In genomic region chr16:74605746-74606520, GRCh38 we compare ENCODE assay signal across 8 cellular contexts. TPM values are rescaled to one million over a fixed set of nuclear protein-coding genes. Genes with fewer than 3 reads are reported as not detected.
A peak's percentile ranks its signal among the peaks of the same experiment; 100 is the strongest.
DNase-seq lines count a peak whose midpoint lies in the region; ATAC-seq, FAIRE-seq and TF ChIP-seq lines count a peak whose summit lies in the region.

No MANE protein-coding gene starts in this region.

- TF ChIP-seq EP300 in K562 (IDR thresholded peaks at IDR 0.05; ENCODE audit: low read length) = no peak
- no peak for TF ChIP-seq EP300 in suprapubic skin (IDR thresholded peaks at IDR 0.05)

- BruUV-seq in K562 (replicated peaks; lab: Mats Ljungman, UMichigan) = TSS peak; percentile 55

- POLR2A ChIA-PET in K562 (lab: Yijun Ruan, JAX) = interaction anchor here (0.6 to 2.6 kb wide), 8 partner anchors 11 to 309 kb away, joined by 3 to 22 read pairs (median 4); partner anchors contain the start of gene PSMD7

- H3K27ac ChIP-seq in K562 (ENCODE audit: extremely low read depth, low read depth, low read length) = peak overlapping the region; percentile 93
- H3K27ac ChIP-seq in left lung = peak overlapping the region; percentile 95 to 97
- peak overlapping the region; percentile 96 for H3K27ac ChIP-seq in suprapubic skin

- in situ Hi-C loops in K562 (cut with MboI) = no loop called here

- peaks cover 10 to 22% of the 10 kb centered on the region in 2 experiments for H3K4me1 ChIP-seq in K562 (replicated peaks in 1 of 2; ENCODE audit: control insufficient read depth in 2 of 2, insufficient read depth in 2 of 2, low read length in 2 of 2)
- peaks cover 28 to 59% of the 10 kb centered on the region in 2 donors for H3K4me1 ChIP-seq in left lung
- peaks cover 39% of the 10 kb centered on the region for H3K4me1 ChIP-seq in suprapubic skin

- no peak for TF ChIP-seq RAD21 in K562 (CRISPR knock-in tag; conservative IDR thresholded peaks at IDR 0.05 in 1 of 2, IDR thresholded peaks at IDR 0.05 in 1 of 2)

- H3K4me3 ChIP-seq in K562 = peak overlapping the region; percentile 99
- H3K4me3 ChIP-seq in left lung = peak overlapping the region; percentile 95 to 97
- peak overlapping the region; percentile 97 for H3K4me3 ChIP-seq in suprapubic skin

- TF ChIP-seq CTCF in K562 (IDR thresholded peaks at IDR 0.05 in 2 of 3, conservative IDR thresholded peaks at IDR 0.05 in 1 of 3; ENCODE audit: insufficient read depth in 2 of 3, low read depth in 1 of 3, low read length in 3 of 3) = no peak
- no peak for TF ChIP-seq CTCF in left lung (IDR thresholded peaks at IDR 0.05)
- TF ChIP-seq CTCF in suprapubic skin (IDR thresholded peaks at IDR 0.05) = no peak

- 0 out of 2 replicates have a peak, but pooled peaks cover 4% of the 10 kb centered on the region for H4K20me1 ChIP-seq in K562 (replicated peaks; ENCODE audit: control insufficient read depth, insufficient read depth, low read length)

- peak overlapping the region; percentile 85 to 98 for H3K9ac ChIP-seq in K562 (ENCODE audit: insufficient read depth in 1 of 2, low read depth in 2 of 2, low read length in 2 of 2)

- WGBS in K562 (ENCODE audit: insufficient coverage, low coverage, missing lambda C conversion rate) = 1% methylated on average over 16 of the region's 17 CpGs
- 3% methylated on average over 17 of the region's 17 CpGs for WGBS in suprapubic skin

- H3K27me3 ChIP-seq in K562 (ENCODE audit: control insufficient read depth in 2 of 2, insufficient read depth in 2 of 2, low read length in 2 of 2) = no peaks in the 10 kb centered on the region
- no peaks in the 10 kb centered on the region for H3K27me3 ChIP-seq in left lung
- H3K27me3 ChIP-seq in suprapubic skin = no peaks in the 10 kb centered on the region

- TF ChIP-seq POLR2A in K562 (conservative IDR thresholded peaks at IDR 0.05) (no peak), suprapubic skin (IDR thresholded peaks at IDR 0.05) (no peak)

- H2AFZ ChIP-seq in K562 (ENCODE audit: low read depth, low read length) = peak overlapping the region; percentile 97

- ATAC-seq in HG03460 (IDR thresholded peaks at IDR 0.05; ENCODE audit: unreplicated experiment) (peak; percentile 7), K562 (peak; percentile 44), left lung (peak; percentile 15), HG03565 (IDR thresholded peaks at IDR 0.05; ENCODE audit: unreplicated experiment) (no peak)

- peaks cover 59% of the 10 kb centered on the region for H3K79me2 ChIP-seq in K562 (ENCODE audit: control insufficient read depth, insufficient read depth, low read length)

- peak; percentile 53 for DNase-seq in ELR (ENCODE audit: low read depth)
- peak in 1 of 4 experiments; percentile 44 for DNase-seq in K562 (ENCODE audit: extremely low read depth in 1 of 4, low spot score in 3 of 4)
- no peak for DNase-seq in left lung
- DNase-seq in suprapubic skin (ENCODE audit: low spot score in 2 of 2) = no peak
- DNase-seq in urothelium cell line (ENCODE audit: low spot score) = no peak
- no peak for DNase-seq in NCI-H345 (lab: John Stamatoyannopoulos, UW)

- H3K36me3 ChIP-seq in K562 (ENCODE audit: control insufficient read depth, insufficient read depth, low read length) (no peaks in the 10 kb centered on the region), left lung (no peaks in the 10 kb centered on the region), suprapubic skin (no peaks in the 10 kb centered on the region)

- CTCF ChIA-PET in K562 (lab: Yijun Ruan, JAX; ENCODE audit: low intra/inter-chr PET ratio) = no interaction called here

- FAIRE-seq in K562 (lab: Jason Lieb, UNC) (peak; percentile 51), urothelium cell line (lab: Jason Lieb, UNC) (no peak)

- no peaks in the 10 kb centered on the region for H3K9me1 ChIP-seq in K562 (ENCODE audit: control insufficient read depth, insufficient read depth, low read length)

- intact Hi-C loops in K562 (cut with micrococcal nuclease) (no loop called here), left lung (cut with DNase I) (no loop called here)

- H3K4me2 ChIP-seq in K562 (ENCODE audit: insufficient read depth, low read length) = peak overlapping the region; percentile 90

- H3K9me3 ChIP-seq in K562 (replicated peaks; ENCODE audit: control insufficient read depth, insufficient read depth, low read depth, low read length) (no peaks in the 10 kb centered on the region), left lung (no peaks in the 10 kb centered on the region), suprapubic skin (no peaks in the 10 kb centered on the region)

TF ChIP-seq in K562, 482 proteins besides CTCF, POLR2A, EP300 and RAD21 (continues in another document):
- TF ChIP-seq HMBOX1 (IDR thresholded peaks at IDR 0.05) (0 out of 2 replicates have a peak, but pooled peaks have one; percentile 7), CHCHD3 (CRISPR knock-in tag; IDR thresholded peaks at IDR 0.05) (no peak), SRF (CRISPR knock-in tag; IDR thresholded peaks at IDR 0.05) (0 out of 4 replicates have a peak, but pooled peaks of 1 of the 2 experiments have one; percentile 14), MEIS2 (IDR thresholded peaks at IDR 0.05; ENCODE audit: partially characterized antibody) (peak; percentile 31), ZC3H11A (IDR thresholded peaks at IDR 0.05; ENCODE audit: low read depth, low read length) (no peak), MLLT1 (IDR thresholded peaks at IDR 0.05) (peak in 1 of 2 experiments; percentile 19; a peak in 1 of 4 replicates), CHD1 (IDR thresholded peaks at IDR 0.05; ENCODE audit: low read length) (peak; percentile 6)
- TF ChIP-seq, protein P1, sequence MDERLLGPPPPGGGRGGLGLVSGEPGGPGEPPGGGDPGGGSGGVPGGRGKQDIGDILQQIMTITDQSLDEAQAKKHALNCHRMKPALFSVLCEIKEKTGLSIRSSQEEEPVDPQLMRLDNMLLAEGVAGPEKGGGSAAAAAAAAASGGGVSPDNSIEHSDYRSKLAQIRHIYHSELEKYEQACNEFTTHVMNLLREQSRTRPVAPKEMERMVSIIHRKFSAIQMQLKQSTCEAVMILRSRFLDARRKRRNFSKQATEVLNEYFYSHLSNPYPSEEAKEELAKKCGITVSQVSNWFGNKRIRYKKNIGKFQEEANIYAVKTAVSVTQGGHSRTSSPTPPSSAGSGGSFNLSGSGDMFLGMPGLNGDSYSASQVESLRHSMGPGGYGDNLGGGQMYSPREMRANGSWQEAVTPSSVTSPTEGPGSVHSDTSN (CRISPR knock-in tag; IDR thresholded peaks at IDR 0.05; ENCODE audit: low read depth) = no peak
- TF ChIP-seq, protein P1 (tag; conservative IDR thresholded peaks at IDR 0.05; ENCODE audit: low read depth) = peak; percentile 35; the same call in 1 of the 2 replicates

RNA-seq across cellular contexts. Expression of gene GLG1, which starts 1.0 kb away (rescaled TPM):
- total RNA-seq in K562 (2011; cell fraction: chromatin; rRNA removed; ENCODE audit: low replicate concordance) = 147 and 204 TPM in 2 replicates
- 111 and 116 TPM in 2 replicates for total RNA-seq in K562 (2011; cell fraction: nucleolus; rRNA removed)
- 154 and 170 TPM in 2 replicates for total RNA-seq in K562 (2011; cell fraction: nucleoplasm; rRNA removed)
- total RNA-seq in K562 (2014; rRNA removed) (29.9 and 31.1 TPM in 2 replicates), K562 (2014; rRNA removed; fragmentation: Illumina TruSeq; extraction: Trizol) (24.0 and 26.5 TPM in 2 replicates), K562 (2015; rRNA removed; fragmentation: Illumina TruSeq; extraction: Trizol) (22.9 and 24.5 TPM in 2 replicates), K562 (2021) (32.9 and 36.0 TPM in 2 replicates), left lung (100 to 1,000 TPM; 116 to 132 TPM), suprapubic skin (100 to 1,000 TPM in 1 of 4 donors, 10 to 100 TPM in 3; 62.5 to 160 (median 89.6) TPM)
- polyA plus RNA-seq in K562 (2011; rRNA removed) (23.6 and 28.9 TPM in 2 replicates), K562 (2014; fragmentation: Illumina TruSeq; extraction: Trizol) (22.2 and 25.8 TPM in 2 replicates), K562 (2014; fragmentation: Nextera tagmentation; extraction: Ambion mirVana) (1 to 10 TPM; 6.2 to 7.2 TPM), K562 (2014; rRNA removed) (18.0 and 20.6 TPM in 2 replicates)
- 12.2 and 19.7 TPM in 2 replicates for polyA plus RNA-seq in K562 (2011; cell fraction: cytosol; rRNA removed)
- 26.3 and 32.2 TPM in 2 replicates for polyA plus RNA-seq in K562 (2011; cell fraction: nucleus; rRNA removed)
- 23.7 and 25.1 TPM in 2 replicates for polyA plus RNA-seq in K562 (2012)
- 56.5 and 66.1 TPM in 2 replicates for polyA minus RNA-seq in K562 (2011; rRNA and poly(A)+ RNA removed)
- 26.3 and 35.2 TPM in 2 replicates for polyA minus RNA-seq in K562 (2011; cell fraction: cytosol; rRNA and poly(A)+ RNA removed)
- polyA minus RNA-seq in K562 (2011; cell fraction: nucleus; rRNA and poly(A)+ RNA removed) = 24.6 and 39.7 TPM in 2 replicates
